1 cellular context compared by ENCODE assay signal in genomic region chr12:3752096-3752709, GRCh38.
TF ChIP-seq lines count a peak whose summit lies in the region.

No MANE protein-coding gene starts in this region.

TF ChIP-seq in SK-N-SH treated with all-trans-retinoic acid at 6 μM for 48 hours, 23 proteins besides CTCF, POLR2A, EP300 and RAD21 (continued from another document):
- TF ChIP-seq CREB5 (CRISPR knock-in tag; IDR thresholded peaks at IDR 0.05; ENCODE audit: low read depth) (no peak), POU6F1 (CRISPR knock-in tag; IDR thresholded peaks at IDR 0.05; ENCODE audit: borderline replicate concordance, low read depth) (no peak), ZNF565 (CRISPR knock-in tag; conservative IDR thresholded peaks at IDR 0.05; ENCODE audit: low read depth) (no peak), TCF4 (CRISPR knock-in tag; IDR thresholded peaks at IDR 0.05; ENCODE audit: borderline replicate concordance) (no peak), CSRNP3 (CRISPR knock-in tag; IDR thresholded peaks at IDR 0.05) (no peak)
